ENCODE assay signal across 16 cellular contexts in the genomic region with DNA sequence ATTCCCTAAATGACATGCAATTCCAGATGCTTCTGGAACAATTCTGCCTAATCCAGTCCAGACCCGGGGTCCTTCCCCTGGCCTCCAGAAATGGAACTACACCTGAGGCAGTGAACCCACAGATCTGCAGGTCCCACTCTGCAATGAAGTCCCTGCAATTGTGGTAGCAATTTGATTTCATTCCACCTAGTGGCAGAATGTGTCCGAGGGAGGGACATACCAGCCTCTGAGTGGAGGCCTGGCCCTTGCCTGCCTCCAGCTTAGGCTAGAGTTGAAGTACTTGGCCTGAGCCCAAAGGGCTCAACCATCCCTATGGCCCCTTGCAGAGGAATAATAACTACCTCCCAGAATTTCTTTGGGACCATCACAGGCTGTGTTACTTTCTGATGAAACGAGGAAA. TPM values are rescaled to one million over a fixed set of nuclear protein-coding genes. Genes with fewer than 3 reads are reported as not detected.
DNase-seq lines count a peak whose midpoint lies in the region; FAIRE-seq and TF ChIP-seq lines count a peak whose summit lies in the region.
"Had no signal": no experiment of that assay in that cellular context is flagged by ENCODE, and none has a peak within 500 bp of the region (broad histone marks: within the 10 kb centered on the region; RNA-seq: fewer than 3 reads in every experiment).

No MANE protein-coding gene starts in this region.

- H3K9ac ChIP-seq in OCI-LY1 (ENCODE audit: low read length) (no peak overlapping the region), fibroblast of lung (ENCODE audit: insufficient read depth, low read length) (no peak overlapping the region), subcutaneous abdominal adipose tissue (ENCODE audit: low read length in 5 of 5) (no peak overlapping the region)

- H3K9me3 ChIP-seq in OCI-LY1 (ENCODE audit: low read length) (peaks cover 12% of the 10 kb centered on the region), fibroblast of lung (ENCODE audit: control insufficient read depth, insufficient read depth, low read depth, low read length) (no peaks in the 10 kb centered on the region), subcutaneous abdominal adipose tissue (ENCODE audit: control insufficient read depth in 5 of 5, low read length in 5 of 5) (peaks cover 2 to 9% (median 7%) of the 10 kb centered on the region in 5 donors)

- TF ChIP-seq CTCF in HFF-Myc (IDR thresholded peaks at IDR 0.05; ENCODE audit: low read depth, low read length, missing control alignments) (peak; percentile 2), OCI-LY1 (IDR thresholded peaks at IDR 0.05; ENCODE audit: low read length) (peak; percentile 62; the same call in 1 of the 2 replicates), fibroblast of lung (conservative IDR thresholded peaks at IDR 0.05 in 1 of 2, IDR thresholded peaks at IDR 0.05 in 1 of 2; ENCODE audit: low read depth in 1 of 2, low read length in 2 of 2) (no peak)

- H3K36me3 ChIP-seq in OCI-LY1 (ENCODE audit: insufficient read depth, low read length) (no peaks in the 10 kb centered on the region), fibroblast of lung (ENCODE audit: control insufficient read depth, insufficient read depth, low read length) (no peaks in the 10 kb centered on the region), subcutaneous abdominal adipose tissue (ENCODE audit: control insufficient read depth in 5 of 5, insufficient read depth in 5 of 5, low read length in 5 of 5) (no peaks in the 10 kb centered on the region)
- H3K36me3 ChIP-seq: ascending aorta, esophagus muscularis mucosa had no signal

- H4K20me1 ChIP-seq in OCI-LY1 (ENCODE audit: insufficient read depth, low read length) (no peaks in the 10 kb centered on the region), fibroblast of lung (ENCODE audit: control insufficient read depth, extremely low read depth, insufficient read depth, low read length) (no peaks in the 10 kb centered on the region)

- H2AFZ ChIP-seq in OCI-LY1 (ENCODE audit: low read length): 0 out of 2 replicates have a peak overlapping the region, but pooled peaks have one; percentile 4
- H2AFZ ChIP-seq in fibroblast of lung (ENCODE audit: low read length): peak overlapping the region; percentile 62

- no peaks in the 10 kb centered on the region for H3K79me2 ChIP-seq in OCI-LY1 (ENCODE audit: insufficient read depth, low read length)
- peaks cover 2% of the 10 kb centered on the region for H3K79me2 ChIP-seq in fibroblast of lung (ENCODE audit: control insufficient read depth, insufficient read depth, low read length)

- no peak overlapping the region for H3K4me2 ChIP-seq in OCI-LY1 (ENCODE audit: low read length)
- H3K4me2 ChIP-seq in fibroblast of lung (ENCODE audit: extremely low read depth, insufficient read depth, low read length): no peak overlapping the region

- no peaks in the 10 kb centered on the region for H3K27me3 ChIP-seq in OCI-LY1 (ENCODE audit: insufficient read depth, low read length)
- no peaks in the 10 kb centered on the region for H3K27me3 ChIP-seq in fibroblast of lung (ENCODE audit: control insufficient read depth, insufficient read depth, low read length)
- no peaks in the 10 kb centered on the region for H3K27me3 ChIP-seq in subcutaneous abdominal adipose tissue (ENCODE audit: control insufficient read depth in 5 of 5, insufficient read depth in 4 of 5, low read length in 5 of 5)
- H3K27me3 ChIP-seq: ascending aorta had no signal

- H3K4me3 ChIP-seq in HFF-Myc (replicated peaks; ENCODE audit: low read depth, low read length) (no peak overlapping the region), OCI-LY1 (ENCODE audit: low read depth, low read length, poor library complexity, severe bottlenecking) (no peak overlapping the region), fibroblast of lung (replicated peaks in 1 of 4; ENCODE audit: control extremely low read depth in 1 of 4, insufficient read depth in 1 of 4, low read depth in 3 of 4, low read length in 4 of 4) (no peak overlapping the region), subcutaneous abdominal adipose tissue (ENCODE audit: low read depth in 1 of 5, low read length in 5 of 5) (peak overlapping the region in 1 of 5 donors; percentile 2)
- H3K4me3 ChIP-seq: ascending aorta, esophagus muscularis mucosa had no signal

- H3K4me1 ChIP-seq in OCI-LY1 (ENCODE audit: insufficient read depth, low read length, severe bottlenecking): peaks cover 32% of the 10 kb centered on the region
- peaks cover 2% of the 10 kb centered on the region for H3K4me1 ChIP-seq in fibroblast of lung (ENCODE audit: control insufficient read depth, extremely low read depth, insufficient read depth, low read length)
- H3K4me1 ChIP-seq in subcutaneous abdominal adipose tissue (ENCODE audit: control insufficient read depth in 5 of 5, insufficient read depth in 5 of 5, low read length in 5 of 5): peaks cover 3 to 37% (median 22%) of the 10 kb centered on the region in 5 donors

- peak overlapping the region; percentile 0 for H3K27ac ChIP-seq in OCI-LY1 (ENCODE audit: low read depth, low read length, poor library complexity, severe bottlenecking)
- no peak overlapping the region for H3K27ac ChIP-seq in fibroblast of lung (ENCODE audit: insufficient read depth, low read length)
- H3K27ac ChIP-seq in subcutaneous abdominal adipose tissue (ENCODE audit: low read depth, low read length): peak overlapping the region; percentile 58
- H3K27ac ChIP-seq: ascending aorta, esophagus muscularis mucosa had no signal

- no peak for FAIRE-seq in urothelium cell line (lab: Jason Lieb, UNC)
- FAIRE-seq: G401.6, H54 had no signal

- no peak for DNase-seq in HFF-Myc (ENCODE audit: extremely low read depth, low read depth)
- DNase-seq in fibroblast of lung (ENCODE audit: low read depth in 2 of 2): no peak
- DNase-seq in DMS53 treated with DMSO at 0.1 percent for 48 hours (lab: John Stamatoyannopoulos, UW; ENCODE audit: unreplicated experiment): no peak
- DNase-seq in urothelium cell line (ENCODE audit: low spot score): no peak
- no peak for DNase-seq in NCI-H2081 (lab: John Stamatoyannopoulos, UW)
- DNase-seq: activated CD4-positive, alpha-beta T cell treated with anti-CD3 and anti-CD28 coated beads, Interleukin-2, amount 50 U/mL, for 1 hour; activated naive CD4-positive, alpha-beta T cell; effector CD4-positive, alpha-beta T cell; NCI-H1694 treated with DMSO at 0.1 percent for 48 hours; occipital lobe had no signal

- H3K9me2 ChIP-seq in OCI-LY1 (ENCODE audit: low read depth, low read length): no peaks in the 10 kb centered on the region

- H3F3A ChIP-seq in OCI-LY1 (ENCODE audit: insufficient read depth, low read length): no peaks in the 10 kb centered on the region

RNA-seq across cellular contexts. Expression of a gene that starts 4.2 kb away (rescaled TPM):
- total RNA-seq in fibroblast of lung: 8.0 and 8.3 TPM in 2 replicates
- polyA plus RNA-seq in fibroblast of lung: 24.5 and 27.7 TPM in 2 replicates
- polyA plus RNA-seq in fibroblast of lung (2012): 12.9 and 13.8 TPM in 2 replicates
- polyA minus RNA-seq in fibroblast of lung (ENCODE audit: low replicate concordance): 3.4 and 6.6 TPM in 2 replicates

RNA-seq across cellular contexts. Expression of a gene that starts 46.9 kb away (rescaled TPM):
- total RNA-seq in fibroblast of lung: 38.8 and 175 TPM in 2 replicates
- polyA plus RNA-seq in fibroblast of lung: 132 and 382 TPM in 2 replicates
- 77.2 and 230 TPM in 2 replicates for polyA plus RNA-seq in fibroblast of lung (2012)
- polyA minus RNA-seq in fibroblast of lung (ENCODE audit: low replicate concordance): 149 and 386 TPM in 2 replicates

Comparison
In these comparisons a context has a peak if more than half of its experiments do, and no peak if none do; other contexts are left out.
1. CTCF ChIP-seq: peak in HFF-Myc (single experiment) and OCI-LY1 (single experiment); none in fibroblast of lung (0 of 2).